11 cellular contexts compared by ENCODE assay signal in the genomic region with DNA sequence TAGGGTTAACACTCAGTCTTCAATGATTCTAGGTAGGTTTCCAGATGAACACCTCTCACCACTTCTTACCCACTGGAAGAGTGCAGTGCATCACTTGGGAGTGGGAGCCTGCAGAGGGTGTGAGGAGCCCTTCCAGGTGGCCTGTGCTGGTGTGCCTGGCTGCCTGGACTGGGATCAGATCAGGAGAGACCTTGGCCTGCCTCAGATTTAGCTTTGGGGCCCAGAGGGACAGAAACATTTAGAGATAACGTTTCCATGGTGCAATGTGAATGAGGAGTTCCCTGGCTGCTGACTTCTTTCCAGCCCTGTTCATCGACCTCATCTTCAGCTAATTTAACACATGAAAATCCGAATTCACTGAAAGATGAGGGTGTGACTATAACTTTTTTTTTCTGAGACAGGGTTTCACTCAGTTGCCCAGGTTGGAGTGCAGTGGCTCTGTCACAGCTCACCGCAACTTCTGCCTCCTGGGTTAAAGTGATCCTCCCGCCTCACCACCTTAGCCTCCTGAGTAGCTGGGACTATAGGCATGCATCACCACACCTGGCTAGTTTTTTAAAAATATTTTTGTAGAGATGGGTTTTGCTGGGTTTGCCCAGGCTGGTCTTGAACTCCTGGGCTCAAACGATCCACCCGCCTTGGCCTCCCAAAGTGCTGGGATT. TPM values are rescaled to one million over a fixed set of nuclear protein-coding genes. Genes with fewer than 3 reads are reported as not detected.
DNase-seq lines count a peak whose midpoint lies in the region; ATAC-seq and TF ChIP-seq lines count a peak whose summit lies in the region.
"Had no signal": no experiment of that assay in that cellular context is flagged by ENCODE, and none has a peak within 500 bp of the region (broad histone marks: within the 10 kb centered on the region; RNA-seq: fewer than 3 reads in every experiment).

No MANE protein-coding gene starts in this region.

- H3K27ac Mint-ChIP-seq in CD4-positive, alpha-beta T cell, result peak overlapping the region; percentile 84
- peak overlapping the region; percentile 69 to 70 for H3K27ac Mint-ChIP-seq in T-cell
- H3K27ac Mint-ChIP-seq: H9 had no signal

- H3K4me3 ChIP-seq in heart left ventricle (no peak overlapping the region), parathyroid adenoma (ENCODE audit: low read depth, low read length) (no peak overlapping the region)

- H3K27me3 ChIP-seq in CD4-positive, alpha-beta T cell (ENCODE audit: control insufficient read depth, insufficient read depth, low read length), result no peaks in the 10 kb centered on the region
- H3K27me3 ChIP-seq in heart left ventricle (no peaks in the 10 kb centered on the region), parathyroid adenoma (ENCODE audit: control insufficient read depth, insufficient read depth, low read length) (no peaks in the 10 kb centered on the region)

- no peak overlapping the region for H3K4me3 Mint-ChIP-seq in CD4-positive, alpha-beta T cell
- no peak overlapping the region for H3K4me3 Mint-ChIP-seq in T-cell
- H3K4me3 Mint-ChIP-seq: H9 had no signal

- H3K9me3 ChIP-seq in CD4-positive, alpha-beta T cell (ENCODE audit: control insufficient read depth, low read length), result no peaks in the 10 kb centered on the region
- H3K9me3 ChIP-seq in heart left ventricle (no peaks in the 10 kb centered on the region), parathyroid adenoma (ENCODE audit: control insufficient read depth, low read length) (no peaks in the 10 kb centered on the region)

- H3K27ac ChIP-seq in CD4-positive, alpha-beta T cell (ENCODE audit: low read depth, low read length), result no peak overlapping the region
- H3K27ac ChIP-seq in heart left ventricle (peak overlapping the region in 11 of 12 donors; percentile 15 to 68 (median 55)), parathyroid adenoma (peak overlapping the region; percentile 46)
- H3K27ac ChIP-seq: RWPE1 had no signal

- H3K4me1 Mint-ChIP-seq in CD4-positive, alpha-beta T cell (ENCODE audit: low read depth), result peaks cover 96% of the 10 kb centered on the region
- H3K4me1 Mint-ChIP-seq in T-cell, result peaks cover 92 to 96% (median 93%) of the 10 kb centered on the region in 3 donors

- H3K9me3 Mint-ChIP-seq in CD4-positive, alpha-beta T cell, result no peaks in the 10 kb centered on the region
- H3K9me3 Mint-ChIP-seq in T-cell, result peaks cover 0 to 3% (median 2%) of the 10 kb centered on the region in 3 donors
- H3K9me3 Mint-ChIP-seq: central memory CD8-positive, alpha-beta T cell; H9 had no signal

- no peak overlapping the region for H3K4me2 ChIP-seq in parathyroid adenoma (ENCODE audit: low read length)

- CTCF ChIA-PET in CD4-positive, alpha-beta T cell (lab: Charles Lee), result no interaction called here
- CTCF ChIA-PET in T-cell (lab: Charles Lee), result no interaction called here

- no peak for DNase-seq in CD4-positive, alpha-beta T cell
- DNase-seq in T-cell (no peak), heart left ventricle (peak in 2 of 5 donors; percentile 54 to 61), DMS153 (lab: John Stamatoyannopoulos, UW) (no peak), KBM-7 (no peak), COLO829 (ENCODE audit: low spot score) (no peak), NCI-H526 treated with DMSO at 0.1 percent for 48 hours (lab: John Stamatoyannopoulos, UW) (no peak)
- DNase-seq: H9 had no signal

- no peak for TF ChIP-seq POLR2A in heart left ventricle (IDR thresholded peaks at IDR 0.05)

- no peaks in the 10 kb centered on the region for H3K27me3 Mint-ChIP-seq in CD4-positive, alpha-beta T cell
- no peaks in the 10 kb centered on the region for H3K27me3 Mint-ChIP-seq in T-cell
- H3K27me3 Mint-ChIP-seq: central memory CD8-positive, alpha-beta T cell had no signal

- no peak overlapping the region for H3K9ac ChIP-seq in parathyroid adenoma

- peaks cover 0 to 20% (median 4%) of the 10 kb centered on the region in 9 donors for H3K36me3 ChIP-seq in heart left ventricle
- H3K36me3 ChIP-seq in parathyroid adenoma (ENCODE audit: control insufficient read depth, insufficient read depth, low read length), result no peaks in the 10 kb centered on the region

- no peak for ATAC-seq in CD4-positive, alpha-beta T cell (ENCODE audit: poor library complexity)
- ATAC-seq in T-cell (replicated peaks in 1 of 4), result no peak
- peak; percentile 77 to 88 (median 84) for ATAC-seq in heart left ventricle

- peaks cover 32 to 99% (median 69%) of the 10 kb centered on the region in 12 donors for H3K4me1 ChIP-seq in heart left ventricle
- H3K4me1 ChIP-seq in parathyroid adenoma, result peaks cover 42% of the 10 kb centered on the region

- no peak for TF ChIP-seq CTCF in CD4-positive, alpha-beta T cell (IDR thresholded peaks at IDR 0.05)
- TF ChIP-seq CTCF in heart left ventricle (IDR thresholded peaks at IDR 0.05), result no peak
- no peak for TF ChIP-seq CTCF in parathyroid adenoma (IDR thresholded peaks at IDR 0.05)

- in situ Hi-C loops in KBM-7 (cut with MboI; ENCODE audit: low pct_unique_long_range_greater_than_20kb, low sequenced_read_pairs), result no loop called here

- peaks cover 72% of the 10 kb centered on the region for H3K36me3 Mint-ChIP-seq in CD4-positive, alpha-beta T cell (ENCODE audit: low read depth)
- H3K36me3 Mint-ChIP-seq in T-cell, result peaks cover 44% of the 10 kb centered on the region

- peaks cover 53% of the 10 kb centered on the region for H3K79me2 ChIP-seq in parathyroid adenoma

- intact Hi-C loops in CD4-positive, alpha-beta T cell (cut with DNase I, micrococcal nuclease), result loop anchor here in 1 of 2 experiments (10.0 kb wide), 1 partner anchor 50 kb away; the partner anchor contains the start of gene SUSD6
- intact Hi-C loops in heart left ventricle (cut with DNase I), result loop anchor here in 4 of 10 donors (5.0 to 10.0 kb wide), 3 partner anchors 50 to 53 kb away; partner anchors contain the start of gene SUSD6 (in 3 of the 4)

- POLR2A ChIA-PET in CD4-positive, alpha-beta T cell (lab: Charles Lee), result interaction anchor here (1.2 to 1.7 kb wide), 2 partner anchors 17 to 21 kb away, joined by 3 to 4 read pairs; no protein-coding TSS in a partner anchor
- POLR2A ChIA-PET in T-cell (lab: Charles Lee), result no interaction called here

- no peak overlapping the region for H2AFZ ChIP-seq in parathyroid adenoma

- 51 to 63% (median 62%) methylated on average over 7 of the region's 7 CpGs for WGBS in heart left ventricle, 4 donors

RNA-seq across cellular contexts. Expression of gene SUSD6, which starts 53.6 kb away (rescaled TPM):
- total RNA-seq in CD4-positive, alpha-beta T cell, result 10 to 100 TPM; 93.7 to 95.1 TPM
- total RNA-seq in T-cell (10 to 100 TPM; 53.5 to 75.5 (median 60.4) TPM), heart left ventricle (10 to 100 TPM; 17.8 to 49.2 (median 24.8) TPM)
- polyA plus RNA-seq in heart left ventricle, result 10 to 100 TPM in 1 of 2 donors, 1 to 10 TPM in 1; 5.8 to 18.7 TPM

Comparison
In these comparisons a context has a peak if more than half of its experiments do, and no peak if none do; other contexts are left out.
1. ATAC-seq: peak in heart left ventricle (4 of 4); none in CD4-positive, alpha-beta T cell (single experiment) and T-cell (0 of 4).